In the genomic region with DNA sequence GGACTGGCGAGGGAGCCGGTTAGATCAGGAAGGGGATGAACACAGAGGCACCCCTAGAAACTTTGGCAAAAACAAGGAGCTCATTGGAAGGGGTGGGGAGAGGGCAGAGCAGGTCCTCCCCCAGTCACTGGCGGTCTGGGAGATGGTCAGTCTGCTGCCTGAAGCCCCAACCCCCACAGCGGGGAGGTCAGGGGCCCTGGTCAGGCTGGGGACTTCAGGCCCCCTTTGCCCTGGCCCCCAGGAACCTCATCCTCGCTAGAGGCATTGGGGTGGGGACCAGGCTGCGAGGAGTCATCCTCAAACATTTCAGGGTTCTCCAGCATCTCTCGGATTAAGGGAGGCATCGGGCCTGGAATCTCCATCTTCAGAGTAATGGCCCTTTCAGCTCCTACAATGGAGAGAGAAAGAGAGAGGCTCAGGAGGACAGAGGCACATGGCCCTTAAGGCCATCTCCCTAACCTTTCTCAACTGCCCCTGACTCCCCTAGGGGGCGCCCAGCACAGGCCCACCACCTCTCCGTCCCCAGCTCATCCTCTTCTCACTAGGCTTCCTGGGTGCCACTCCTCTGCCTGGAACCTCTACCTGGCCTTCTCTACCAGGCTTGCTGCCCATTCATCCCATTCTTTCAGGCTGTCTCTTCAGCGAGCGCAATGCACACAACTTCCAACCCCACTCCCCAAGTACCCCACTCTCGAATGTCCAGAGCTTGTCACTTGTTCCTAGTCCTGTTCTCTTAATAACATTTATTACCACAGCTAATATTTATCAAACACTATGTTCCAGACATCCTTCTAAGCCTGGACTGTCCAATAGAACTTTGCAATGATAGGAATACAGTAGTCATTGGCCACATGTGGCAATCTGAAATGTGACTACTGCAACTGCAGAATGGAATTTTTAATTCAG, we compare ENCODE assay signal across 1 cellular context.
TF ChIP-seq lines count a peak whose summit lies in the region.

No MANE protein-coding gene starts in this region.

TF ChIP-seq in endothelial cell of umbilical vein, 7 proteins besides CTCF, POLR2A, EP300 and RAD21:
- TF ChIP-seq POLR2AphosphoS5 (IDR thresholded peaks at IDR 0.05; ENCODE audit: insufficient read depth, low read depth, low read length) (no peak), MYC (IDR thresholded peaks at IDR 0.05; ENCODE audit: low read depth, low read length) (no peak), EZH2 (IDR thresholded peaks at IDR 0.05; ENCODE audit: borderline replicate concordance, low read depth, low read length, severe bottlenecking) (no peak), GATA2 (IDR thresholded peaks at IDR 0.05; ENCODE audit: insufficient read depth, insufficient read length, low read depth, low read length) (no peak), JUN (IDR thresholded peaks at IDR 0.05; ENCODE audit: borderline replicate concordance, insufficient read depth, insufficient read length, low read depth) (no peak), FOS (IDR thresholded peaks at IDR 0.05; ENCODE audit: borderline replicate concordance, insufficient read depth, low read length) (no peak)
- TF ChIP-seq, protein P1, sequence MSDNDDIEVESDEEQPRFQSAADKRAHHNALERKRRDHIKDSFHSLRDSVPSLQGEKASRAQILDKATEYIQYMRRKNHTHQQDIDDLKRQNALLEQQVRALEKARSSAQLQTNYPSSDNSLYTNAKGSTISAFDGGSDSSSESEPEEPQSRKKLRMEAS (IDR thresholded peaks at IDR 0.05; ENCODE audit: insufficient read depth, insufficient read length) = no peak
TF ChIP-seq in endothelial cell of umbilical vein: peak in this region for 0.
